1 cellular context compared by ENCODE assay signal in genomic region chr18:62939433-62939832, GRCh38.
TF ChIP-seq lines count a peak whose summit lies in the region.

No MANE protein-coding gene starts in this region.

TF ChIP-seq in GM12878, 131 proteins besides CTCF, POLR2A, EP300 and RAD21 (continued from another document):
- TF ChIP-seq CUX1 (IDR thresholded peaks at IDR 0.05; ENCODE audit: insufficient replicate concordance, low read depth, low read length) (no peak), POLR2AphosphoS5 (IDR thresholded peaks at IDR 0.05; ENCODE audit: low read length) (no peak), NFXL1 (IDR thresholded peaks at IDR 0.05; ENCODE audit: borderline replicate concordance) (no peak), SREBF1 (IDR thresholded peaks at IDR 0.05; ENCODE audit: low read length) (no peak), ZBTB4 (CRISPR knock-in tag; IDR thresholded peaks at IDR 0.05) (no peak)
